Comparison of ENCODE assay signal across 14 cellular contexts in genomic region chr19:16301999-16302694, GRCh38. TPM values are rescaled to one million over a fixed set of nuclear protein-coding genes. Genes with fewer than 3 reads are reported as not detected.
DNase-seq lines count a peak whose midpoint lies in the region; ATAC-seq and TF ChIP-seq lines count a peak whose summit lies in the region.
"Had no signal": no experiment of that assay in that cellular context is flagged by ENCODE, and none has a peak within 500 bp of the region (broad histone marks: within the 10 kb centered on the region; RNA-seq: fewer than 3 reads in every experiment).

No MANE protein-coding gene starts in this region.

- no peak overlapping the region for H2AFZ ChIP-seq in Karpas-422 (ENCODE audit: low read length)

- intact Hi-C loops in natural killer cell (cut with micrococcal nuclease) (no loop called here), CD14-positive monocyte (cut with micrococcal nuclease) (no loop called here)

- no peak overlapping the region for H3K4me3 ChIP-seq in CD4-positive, CD25-positive, alpha-beta regulatory T cell (ENCODE audit: low read depth, low read length)
- peak overlapping the region; percentile 42; the same call in 1 of the 2 replicates for H3K4me3 ChIP-seq in Karpas-422 (ENCODE audit: low read length)

- H3K9me3 ChIP-seq in CD4-positive, CD25-positive, alpha-beta regulatory T cell (ENCODE audit: control insufficient read depth in 2 of 2, low read length in 2 of 2) = no peaks in the 10 kb centered on the region
- no peaks in the 10 kb centered on the region for H3K9me3 ChIP-seq in Karpas-422 (ENCODE audit: low read length)

- no peak overlapping the region for H3K4me3 Mint-ChIP-seq in CD4-positive, CD25-positive, alpha-beta regulatory T cell
- H3K4me3 Mint-ChIP-seq in natural killer cell (no peak overlapping the region), CD14-positive monocyte (no peak overlapping the region)
- H3K4me3 Mint-ChIP-seq: activated CD4-positive, alpha-beta T cell treated with anti-CD3 and anti-CD28 coated beads, Interleukin-2, amount 10 ng/mL, durations not matched to agents 24 days and 14 days; CD8-positive, alpha-beta T cell had no signal

- no peaks in the 10 kb centered on the region for H4K20me1 ChIP-seq in Karpas-422 (ENCODE audit: insufficient read depth, low read depth, low read length)

- no peaks in the 10 kb centered on the region for H3K79me2 ChIP-seq in Karpas-422 (ENCODE audit: low read length)

- H3K9ac ChIP-seq in Karpas-422 (ENCODE audit: low read length) = peak overlapping the region; percentile 24; the same call in 1 of the 2 replicates

- TF ChIP-seq CTCF in natural killer cell (IDR thresholded peaks at IDR 0.05) (no peak), CD14-positive monocyte (IDR thresholded peaks at IDR 0.05) (no peak)

- H3K9me3 Mint-ChIP-seq in CD4-positive, CD25-positive, alpha-beta regulatory T cell = no peaks in the 10 kb centered on the region
- H3K9me3 Mint-ChIP-seq in natural killer cell (no peaks in the 10 kb centered on the region), CD14-positive monocyte (peaks cover 0 to 4% (median 0%) of the 10 kb centered on the region in 7 donors)
- H3K9me3 Mint-ChIP-seq: activated CD4-positive, alpha-beta T cell treated with anti-CD3 and anti-CD28 coated beads, Interleukin-2, amount 10 ng/mL, durations not matched to agents 24 days and 14 days; CD8-positive, alpha-beta T cell had no signal

- H3K27me3 Mint-ChIP-seq in CD4-positive, CD25-positive, alpha-beta regulatory T cell = no peaks in the 10 kb centered on the region
- H3K27me3 Mint-ChIP-seq in natural killer cell (ENCODE audit: low read depth in 2 of 2) (no peaks in the 10 kb centered on the region), CD14-positive monocyte (ENCODE audit: low read depth in 3 of 3) (peaks cover 0 to 3% (median 0%) of the 10 kb centered on the region in 3 donors)

- no peaks in the 10 kb centered on the region for H3K4me1 ChIP-seq in CD4-positive, CD25-positive, alpha-beta regulatory T cell (ENCODE audit: control insufficient read depth, insufficient read depth, low read length, poor library complexity, severe bottlenecking)
- peaks cover 31% of the 10 kb centered on the region for H3K4me1 ChIP-seq in Karpas-422 (ENCODE audit: low read length)

- no peaks in the 10 kb centered on the region for H3K36me3 ChIP-seq in CD4-positive, CD25-positive, alpha-beta regulatory T cell (ENCODE audit: control insufficient read depth, insufficient read depth, low read length)
- H3K36me3 ChIP-seq in Karpas-422 (ENCODE audit: insufficient read depth, low read length) = no peaks in the 10 kb centered on the region

- DNase-seq in CD4-positive, CD25-positive, alpha-beta regulatory T cell = no peak
- peak; percentile 93 for DNase-seq in Karpas-422
- DNase-seq in amniotic epithelial cell (ENCODE audit: low read depth) = peak; percentile 36
- DNase-seq in myocyte (ENCODE audit: low read depth) = peak; percentile 95
- DNase-seq in natural killer cell = no peak
- no peak for DNase-seq in CD14-positive monocyte (ENCODE audit: low spot score)
- no peak for DNase-seq in NCI-H2029 (lab: John Stamatoyannopoulos, UW)
- DNase-seq: activated CD4-positive, alpha-beta T cell treated with anti-CD3 and anti-CD28 coated beads, Interleukin-2, amount 10 ng/mL, durations not matched to agents 24 days and 14 days; CD8-positive, alpha-beta T cell; central memory CD4-positive, alpha-beta T cell; islet precursor cell; NCI-H226; stimulated activated CD4-positive, alpha-beta T cell treated with anti-CD3 and anti-CD28 coated beads, Interleukin-12 subunit alpha, Interleukin-12 subunit beta, amount 100 ng/mL, for 4 hours had no signal

- no peaks in the 10 kb centered on the region for H3K9me2 ChIP-seq in Karpas-422 (replicated peaks; ENCODE audit: insufficient read depth, low read length)

- no peaks in the 10 kb centered on the region for H3K36me3 Mint-ChIP-seq in CD4-positive, CD25-positive, alpha-beta regulatory T cell
- H3K36me3 Mint-ChIP-seq in natural killer cell = no peaks in the 10 kb centered on the region
- H3K36me3 Mint-ChIP-seq in CD14-positive monocyte = no peaks in the 10 kb centered on the region
- H3K36me3 Mint-ChIP-seq: CD8-positive, alpha-beta T cell had no signal

- H3K27me3 ChIP-seq in CD4-positive, CD25-positive, alpha-beta regulatory T cell (ENCODE audit: control insufficient read depth, insufficient read depth, low read length) = no peaks in the 10 kb centered on the region
- H3K27me3 ChIP-seq in Karpas-422 (ENCODE audit: low read length) = no peaks in the 10 kb centered on the region

- peak in 1 of 2 donors; percentile 28 for ATAC-seq in CD4-positive, CD25-positive, alpha-beta regulatory T cell (ENCODE audit: low read depth in 2 of 2)
- ATAC-seq in GM21526 (IDR thresholded peaks at IDR 0.05; ENCODE audit: low FRiP score, unreplicated experiment) (no peak), natural killer cell (no peak)
- ATAC-seq: CD8-positive, alpha-beta T cell had no signal

- H3K4me2 ChIP-seq in Karpas-422 (ENCODE audit: low read depth, low read length, poor library complexity, severe bottlenecking) = peak overlapping the region; percentile 41

- H3K4me1 Mint-ChIP-seq in CD4-positive, CD25-positive, alpha-beta regulatory T cell = no peaks in the 10 kb centered on the region
- H3K4me1 Mint-ChIP-seq in natural killer cell = no peaks in the 10 kb centered on the region
- H3K4me1 Mint-ChIP-seq in CD14-positive monocyte = peaks cover 11% of the 10 kb centered on the region
- H3K4me1 Mint-ChIP-seq: activated CD4-positive, alpha-beta T cell treated with anti-CD3 and anti-CD28 coated beads, Interleukin-2, amount 10 ng/mL, durations not matched to agents 24 days and 14 days had no signal

- H3K27ac ChIP-seq in CD4-positive, CD25-positive, alpha-beta regulatory T cell (ENCODE audit: insufficient read depth, low read length, poor library complexity, severe bottlenecking) = no peak overlapping the region
- peak overlapping the region; percentile 75 for H3K27ac ChIP-seq in Karpas-422 (ENCODE audit: low read length)

- H3K27ac Mint-ChIP-seq in CD4-positive, CD25-positive, alpha-beta regulatory T cell = peak overlapping the region in 2 of 3 donors; percentile 11 to 38
- no peak overlapping the region for H3K27ac Mint-ChIP-seq in natural killer cell
- no peak overlapping the region for H3K27ac Mint-ChIP-seq in CD14-positive monocyte
- H3K27ac Mint-ChIP-seq: activated CD4-positive, alpha-beta T cell treated with anti-CD3 and anti-CD28 coated beads, Interleukin-2, amount 10 ng/mL, durations not matched to agents 24 days and 14 days; CD8-positive, alpha-beta T cell had no signal

RNA-seq across cellular contexts. Expression of gene KLF2, which starts 22.5 kb away (rescaled TPM):
- total RNA-seq in CD4-positive, CD25-positive, alpha-beta regulatory T cell = 725 TPM
- 100 to 1,000 TPM in 2 of 4 donors, 10 to 100 TPM in 2; 95.1 to 139 (median 118) TPM for polyA plus RNA-seq in CD4-positive, CD25-positive, alpha-beta regulatory T cell
- 0.22 TPM in 1 of 2 replicates, not detected in the other for total RNA-seq in Karpas-422 (2014; rRNA removed; shearing (Covaris generic); ENCODE audit: low replicate concordance)
- total RNA-seq in myocyte = 9.2 and 13.7 TPM in 2 replicates
- polyA plus RNA-seq in myocyte (2012) = 27.8 TPM
- total RNA-seq in natural killer cell = 100 to 1,000 TPM; 246 to 645 (median 377) TPM
- 10 to 100 TPM; 34.0 to 51.4 TPM for polyA plus RNA-seq in CD14-positive monocyte

Comparison
In these comparisons a context has a peak if more than half of its experiments do, and no peak if none do; other contexts are left out.
1. DNase-seq: peak in Karpas-422 (single experiment), amniotic epithelial cell (single experiment) and myocyte (single experiment); none in CD4-positive, CD25-positive, alpha-beta regulatory T cell (0 of 3), natural killer cell (single experiment), CD14-positive monocyte (single experiment) and NCI-H2029 (single experiment).
2. H3K27ac Mint-ChIP-seq: peak in CD4-positive, CD25-positive, alpha-beta regulatory T cell (2 of 3); none in natural killer cell (0 of 2) and CD14-positive monocyte (0 of 7).
3. RNA of gene KLF2, which starts 22.5 kb away (total RNA-seq): 725 TPM in CD4-positive, CD25-positive, alpha-beta regulatory T cell (single experiment) and 246 to 645 TPM in natural killer cell; 9.2 to 13.7 TPM in myocyte and 0.22 TPM in Karpas-422; every median in the first group is over 10 times any median in the second.